14 cellular contexts compared by ENCODE assay signal in the genomic region with DNA sequence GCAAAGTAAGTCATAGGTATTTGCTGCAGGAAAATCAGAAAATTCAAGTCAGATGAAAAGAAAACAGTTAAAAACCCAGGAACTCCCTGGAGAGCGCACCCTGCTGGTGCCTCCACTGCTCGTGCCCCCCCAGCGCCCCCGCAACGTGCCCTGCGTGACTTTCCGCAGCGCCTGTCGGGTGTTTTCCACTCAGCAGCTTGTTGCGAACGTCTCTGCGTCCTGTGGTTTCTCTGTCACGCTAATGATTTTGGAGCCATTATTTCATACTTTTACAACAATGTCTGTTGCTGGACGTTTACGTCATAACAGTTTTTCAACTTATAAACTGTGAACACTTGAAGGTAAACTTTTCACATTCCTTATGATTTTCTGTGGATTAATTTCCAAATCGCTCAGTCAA. TPM values are rescaled to one million over a fixed set of nuclear protein-coding genes. Genes with fewer than 3 reads are reported as not detected.
DNase-seq lines count a peak whose midpoint lies in the region; ATAC-seq, FAIRE-seq and TF ChIP-seq lines count a peak whose summit lies in the region.
"Had no signal": no experiment of that assay in that cellular context is flagged by ENCODE, and none has a peak within 500 bp of the region (broad histone marks: within the 10 kb centered on the region; RNA-seq: fewer than 3 reads in every experiment).

No MANE protein-coding gene starts in this region.

- H3K79me2 ChIP-seq in PC-3 (ENCODE audit: low read length) (peaks cover 11% of the 10 kb centered on the region; the same call in 1 of the 2 replicates), H1 (ENCODE audit: control insufficient read depth in 1 of 2, insufficient read depth in 2 of 2, low read length in 2 of 2) (no peaks in the 10 kb centered on the region)

- no peak overlapping the region for H2BK20ac ChIP-seq in H1 (ENCODE audit: low read length)

- no TSS peak for BruUV-seq in PC-3 (replicated peaks; lab: Mats Ljungman, UMichigan)

- WGBS in H1 (ENCODE audit: extremely low coverage in 1 of 2, insufficient coverage in 1 of 2, insufficient read length in 1 of 2, insufficient replicate concordance in 2 of 2, low coverage in 1 of 2, low lambda C conversion rate in 2 of 2, missing lambda C conversion rate in 1 of 2), 2 experiments: 85% methylated on average over 16 of the region's 16 CpGs; no CpG with 5 or more reads in 1 of the 2 experiments

- H4K91ac ChIP-seq in H1 (replicated peaks; ENCODE audit: insufficient read length, low read length): no peak overlapping the region

- no peak overlapping the region for H3K9ac ChIP-seq in PC-3 (ENCODE audit: low read length)
- H3K9ac ChIP-seq in H1 (replicated peaks in 1 of 4; ENCODE audit: extremely low read depth in 1 of 4, low read depth in 3 of 4, low read length in 3 of 4): no peak overlapping the region

- H3K36me3 ChIP-seq in PC-3 (ENCODE audit: low read depth, low read length): no peaks in the 10 kb centered on the region
- H3K36me3 ChIP-seq in H1 (ENCODE audit: control insufficient read depth in 2 of 4, insufficient read depth in 4 of 4, low read length in 3 of 4): peaks cover 0 to 3% (median 2%) of the 10 kb centered on the region in 4 experiments; a peak in 2 of 8 replicates
- H3K36me3 ChIP-seq: cardiac muscle cell had no signal

- H3K9me3 ChIP-seq in PC-3 (ENCODE audit: low read length): no peaks in the 10 kb centered on the region
- H3K9me3 ChIP-seq in H1 (ENCODE audit: insufficient read depth in 2 of 2, low read depth in 1 of 2, low read length in 1 of 2): no peaks in the 10 kb centered on the region

- no peak overlapping the region for H2BK12ac ChIP-seq in H1 (ENCODE audit: low read depth, low read length)

- no peak overlapping the region for H2BK120ac ChIP-seq in H1 (replicated peaks; ENCODE audit: low read depth, low read length)

- no peak overlapping the region for H3K18ac ChIP-seq in H1 (ENCODE audit: extremely low read depth, low read length)

- H2BK5ac ChIP-seq in H1 (ENCODE audit: low read depth, low read length): no peak overlapping the region

- H4K5ac ChIP-seq in H1 (ENCODE audit: insufficient read length, low read depth, low read length): no peak overlapping the region

- TF ChIP-seq RAD21 in H1 (IDR thresholded peaks at IDR 0.05 in 1 of 2, conservative IDR thresholded peaks at IDR 0.05 in 1 of 2; ENCODE audit: low read depth in 2 of 2, low read length in 2 of 2): no peak

- H3K14ac ChIP-seq in H1 (ENCODE audit: insufficient read length): no peak overlapping the region

- no peak overlapping the region for H3K4ac ChIP-seq in H1 (replicated peaks; ENCODE audit: insufficient read length, low read depth, low read length)

- H3K56ac ChIP-seq in H1 (replicated peaks; ENCODE audit: insufficient read length, low read depth, low read length): no peak overlapping the region

- H3K4me3 ChIP-seq in PC-3 (ENCODE audit: low read length) (no peak overlapping the region), H1 (ENCODE audit: extremely low read depth in 1 of 4, insufficient read depth in 2 of 4, low read depth in 3 of 4, low read length in 4 of 4) (no peak overlapping the region)
- H3K4me3 ChIP-seq: cardiac muscle cell had no signal

- CTCF ChIA-PET in PC-3 (lab: Charles Lee) (no interaction called here), H1 (lab: Charles Lee; ENCODE audit: partially characterized antibody) (interaction anchor here (0.9 to 1.0 kb wide), 2 partner anchors 107 to 120 kb away, joined by 3 read pairs; no protein-coding TSS in a partner anchor)

- TF ChIP-seq CTCF in PC-3 (conservative IDR thresholded peaks at IDR 0.05; ENCODE audit: low read depth, low read length) (peak; percentile 38), H1 (IDR thresholded peaks at IDR 0.05; ENCODE audit: control extremely low read depth in 1 of 3, insufficient read depth in 1 of 3, low read depth in 1 of 3, low read length in 3 of 3) (peak in 2 of 3 experiments; percentile 9 to 14; a peak in 1 of 4 replicates)

- no peak overlapping the region for H2BK15ac ChIP-seq in H1 (ENCODE audit: low read length)

- H2AK5ac ChIP-seq in H1 (ENCODE audit: low read depth, low read length): no peak overlapping the region

- H3K27ac ChIP-seq in PC-3 (ENCODE audit: low read length) (no peak overlapping the region), H1 (ENCODE audit: low read depth, low read length) (no peak overlapping the region)
- H3K27ac ChIP-seq: cardiac muscle cell had no signal

- no peaks in the 10 kb centered on the region for H3K79me1 ChIP-seq in H1 (ENCODE audit: low read depth, low read length)

- no peak for TF ChIP-seq POLR2A in H1 (IDR thresholded peaks at IDR 0.05; ENCODE audit: control extremely low read depth in 1 of 2, low read depth in 2 of 2, low read length in 2 of 2)

- intact Hi-C loops in PC-3 (cut with micrococcal nuclease): no loop called here

- H3K4me2 ChIP-seq in PC-3 (ENCODE audit: low read length) (no peak overlapping the region), H1 (ENCODE audit: insufficient read depth in 1 of 2, low read depth in 2 of 2, low read length in 2 of 2) (no peak overlapping the region)

- H3K23me2 ChIP-seq in H1 (ENCODE audit: low read depth, low read length): peaks cover 7% of the 10 kb centered on the region; the same call in 1 of the 2 replicates

- no peak for TF ChIP-seq EP300 in H1 (IDR thresholded peaks at IDR 0.05; ENCODE audit: borderline replicate concordance in 1 of 2, low read depth in 2 of 2, low read length in 2 of 2)

- H4K8ac ChIP-seq in H1 (ENCODE audit: extremely low read depth, insufficient read depth, low read length): no peak overlapping the region

- no peaks in the 10 kb centered on the region for H4K20me1 ChIP-seq in PC-3 (ENCODE audit: low read length)
- peaks cover 0 to 2% of the 10 kb centered on the region in 2 experiments for H4K20me1 ChIP-seq in H1 (replicated peaks in 1 of 2; ENCODE audit: control insufficient read depth in 1 of 2, insufficient read depth in 2 of 2, low read length in 2 of 2)

- H3K27me3 ChIP-seq in PC-3 (ENCODE audit: low read length) (no peaks in the 10 kb centered on the region), H1 (replicated peaks in 1 of 4; ENCODE audit: control insufficient read depth in 3 of 4, extremely low read depth in 1 of 4, insufficient read depth in 3 of 4, low read length in 3 of 4) (no peaks in the 10 kb centered on the region; a peak in 2 of 7 replicates)
- H3K27me3 ChIP-seq: cardiac muscle cell had no signal

- POLR2A ChIA-PET in PC-3 (lab: Charles Lee; ENCODE audit: unreplicated experiment) (no interaction called here), H1 (lab: Charles Lee; ENCODE audit: partially characterized antibody) (interaction anchor here (1.4 kb wide), 1 partner anchor 13 kb away, joined by 3 read pairs; no protein-coding TSS in a partner anchor)

- no peaks in the 10 kb centered on the region for H3F3A ChIP-seq in PC-3 (ENCODE audit: low read length, unreplicated experiment)

- peaks cover 5% of the 10 kb centered on the region for H3K4me1 ChIP-seq in PC-3 (ENCODE audit: insufficient read depth, low read length)
- peaks cover 0 to 5% (median 1%) of the 10 kb centered on the region in 4 experiments; a peak in 4 of 7 replicates for H3K4me1 ChIP-seq in H1 (replicated peaks in 1 of 4; ENCODE audit: control insufficient read depth in 3 of 4, insufficient read depth in 4 of 4, low read length in 3 of 4)

- peak; percentile 48 for DNase-seq in stimulated activated CD4-positive, alpha-beta T cell treated with anti-CD3 and anti-CD28 coated beads, Interleukin-15, amount 100 ng/mL, for 24 hours
- no peak for DNase-seq in stimulated activated CD4-positive, alpha-beta T cell treated with anti-CD3 and anti-CD28 coated beads, Interleukin-4, amount 100 ng/mL, for 24 hours
- DNase-seq in PC-3 (no peak), H1 (ENCODE audit: low read depth in 1 of 2, low spot score in 2 of 2) (no peak), NCI-H226 (no peak), putamen (ENCODE audit: low spot score) (no peak), NCI-H510A (lab: John Stamatoyannopoulos, UW) (no peak), DMS153 treated with DMSO at 0.1 percent for 48 hours (lab: John Stamatoyannopoulos, UW; ENCODE audit: unreplicated experiment) (no peak)
- DNase-seq: AML-193; NCI-H1092; NCI-H774; stimulated activated CD4-positive, alpha-beta T cell treated with anti-CD3 and anti-CD28 coated beads, Interleukin-1b, Interleukin-23, amount 100 ng/mL, for 48 hours had no signal

- H3K23ac ChIP-seq in H1 (ENCODE audit: insufficient read length): no peak overlapping the region

- H2AFZ ChIP-seq in PC-3 (ENCODE audit: low read length) (no peak overlapping the region), H1 (ENCODE audit: low read length) (no peak overlapping the region)

- no peak for FAIRE-seq in H1 (lab: Jason Lieb, UNC)

- ATAC-seq in PC-3: no peak
- ATAC-seq: T-cell had no signal

- H3K9me2 ChIP-seq in PC-3 (replicated peaks; ENCODE audit: low read length): no peaks in the 10 kb centered on the region

RNA-seq across cellular contexts. Expression of a gene that starts 5.0 kb away (rescaled TPM):
- 71.3 and 85.6 TPM in 2 replicates for total RNA-seq in PC-3 (2014; rRNA removed)
- 36.6 and 39.4 TPM in 2 replicates for total RNA-seq in H1 (2021; fragmentation: NEBNext Ultra II Directional; extraction: Animal tissue kit (Norgen Biotek cat#: 25700))
- polyA plus RNA-seq in H1 (2011; rRNA removed): 24.5 and 34.3 TPM in 2 replicates
- polyA plus RNA-seq in H1 (2011; cell fraction: cytosol; rRNA removed): 35.6 TPM
- polyA plus RNA-seq in H1 (2011; cell fraction: nucleus; rRNA removed): 52.5 TPM
- 19.3 to 35.8 TPM (median 34.6 TPM) in 4 replicates for polyA plus RNA-seq in H1 (2012, experiment 1 of 2)
- polyA plus RNA-seq in H1 (2012, experiment 2 of 2): 23.7 TPM
- 24.9 TPM for polyA plus RNA-seq in H1 (2013, experiment 1 of 2)
- polyA plus RNA-seq in H1 (2013, experiment 2 of 2): 26.3 TPM
- 6.1 and 8.2 TPM in 2 replicates for polyA minus RNA-seq in H1 (2011; rRNA and poly(A)+ RNA removed)
- polyA minus RNA-seq in H1 (2011; cell fraction: cytosol; rRNA and poly(A)+ RNA removed): 8.7 TPM
- polyA minus RNA-seq in H1 (2011; cell fraction: nucleus; rRNA and poly(A)+ RNA removed): 8.0 TPM

RNA-seq across cellular contexts. Expression of a gene that starts 5.2 kb away (rescaled TPM):
- total RNA-seq in PC-3 (2014; rRNA removed): 10.7 and 12.1 TPM in 2 replicates
- total RNA-seq in H1 (2021; fragmentation: NEBNext Ultra II Directional; extraction: Animal tissue kit (Norgen Biotek cat#: 25700)): 22.5 and 25.0 TPM in 2 replicates
- polyA plus RNA-seq in H1 (2011; rRNA removed): 13.4 and 24.1 TPM in 2 replicates
- 16.1 TPM for polyA plus RNA-seq in H1 (2011; cell fraction: cytosol; rRNA removed)
- 28.5 TPM for polyA plus RNA-seq in H1 (2011; cell fraction: nucleus; rRNA removed)
- 14.6 to 25.7 TPM (median 22.3 TPM) in 4 replicates for polyA plus RNA-seq in H1 (2012, experiment 1 of 2)
- polyA plus RNA-seq in H1 (2012, experiment 2 of 2): 19.9 TPM
- polyA plus RNA-seq in H1 (2013, experiment 1 of 2): 23.8 TPM
- 25.7 TPM for polyA plus RNA-seq in H1 (2013, experiment 2 of 2)
- 20.3 and 23.2 TPM in 2 replicates for polyA minus RNA-seq in H1 (2011; rRNA and poly(A)+ RNA removed)
- 11.2 TPM for polyA minus RNA-seq in H1 (2011; cell fraction: cytosol; rRNA and poly(A)+ RNA removed)
- 7.9 TPM for polyA minus RNA-seq in H1 (2011; cell fraction: nucleus; rRNA and poly(A)+ RNA removed)

RNA-seq across cellular contexts. Expression of a gene that starts 37.1 kb away (rescaled TPM):
- total RNA-seq in PC-3 (2014; rRNA removed): 61.7 and 72.8 TPM in 2 replicates
- total RNA-seq in H1 (2021; fragmentation: NEBNext Ultra II Directional; extraction: Animal tissue kit (Norgen Biotek cat#: 25700)): 30.0 and 31.2 TPM in 2 replicates
- 22.6 and 40.2 TPM in 2 replicates for polyA plus RNA-seq in H1 (2011; rRNA removed)
- 20.5 TPM for polyA plus RNA-seq in H1 (2011; cell fraction: cytosol; rRNA removed)
- polyA plus RNA-seq in H1 (2011; cell fraction: nucleus; rRNA removed): 43.4 TPM
- 16.0 to 28.8 TPM (median 24.5 TPM) in 4 replicates for polyA plus RNA-seq in H1 (2012, experiment 1 of 2)
- polyA plus RNA-seq in H1 (2012, experiment 2 of 2): 23.8 TPM
- 20.9 TPM for polyA plus RNA-seq in H1 (2013, experiment 1 of 2)
- 21.1 TPM for polyA plus RNA-seq in H1 (2013, experiment 2 of 2)
- polyA minus RNA-seq in H1 (2011; rRNA and poly(A)+ RNA removed): 3.8 and 3.9 TPM in 2 replicates
- polyA minus RNA-seq in H1 (2011; cell fraction: cytosol; rRNA and poly(A)+ RNA removed): 17.7 TPM
- 20.5 TPM for polyA minus RNA-seq in H1 (2011; cell fraction: nucleus; rRNA and poly(A)+ RNA removed)
